1 cellular context compared by ENCODE assay signal in genomic region chr1:208045410-208046252, GRCh38.
TF ChIP-seq lines count a peak whose summit lies in the region.

No MANE protein-coding gene starts in this region.

TF ChIP-seq in HEK293, 187 proteins besides CTCF, POLR2A, EP300 and RAD21 (continued from another document):
- TF ChIP-seq PRDM2 (tag by site-specific recombination; IDR thresholded peaks at IDR 0.05; ENCODE audit: borderline replicate concordance), result no peak
- TF ChIP-seq ZNF292 (tag by site-specific recombination; IDR thresholded peaks at IDR 0.05; ENCODE audit: borderline replicate concordance, low read depth), result no peak
- peak; percentile 63; the same call in 1 of the 2 replicates for TF ChIP-seq HIC1 (tag by site-specific recombination; IDR thresholded peaks at IDR 0.05)
- TF ChIP-seq ZBTB7A (tag by site-specific recombination; IDR thresholded peaks at IDR 0.05; ENCODE audit: low read depth), result no peak
- TF ChIP-seq ZNF416 (tag by site-specific recombination; IDR thresholded peaks at IDR 0.05), result no peak
